In the genomic region with DNA sequence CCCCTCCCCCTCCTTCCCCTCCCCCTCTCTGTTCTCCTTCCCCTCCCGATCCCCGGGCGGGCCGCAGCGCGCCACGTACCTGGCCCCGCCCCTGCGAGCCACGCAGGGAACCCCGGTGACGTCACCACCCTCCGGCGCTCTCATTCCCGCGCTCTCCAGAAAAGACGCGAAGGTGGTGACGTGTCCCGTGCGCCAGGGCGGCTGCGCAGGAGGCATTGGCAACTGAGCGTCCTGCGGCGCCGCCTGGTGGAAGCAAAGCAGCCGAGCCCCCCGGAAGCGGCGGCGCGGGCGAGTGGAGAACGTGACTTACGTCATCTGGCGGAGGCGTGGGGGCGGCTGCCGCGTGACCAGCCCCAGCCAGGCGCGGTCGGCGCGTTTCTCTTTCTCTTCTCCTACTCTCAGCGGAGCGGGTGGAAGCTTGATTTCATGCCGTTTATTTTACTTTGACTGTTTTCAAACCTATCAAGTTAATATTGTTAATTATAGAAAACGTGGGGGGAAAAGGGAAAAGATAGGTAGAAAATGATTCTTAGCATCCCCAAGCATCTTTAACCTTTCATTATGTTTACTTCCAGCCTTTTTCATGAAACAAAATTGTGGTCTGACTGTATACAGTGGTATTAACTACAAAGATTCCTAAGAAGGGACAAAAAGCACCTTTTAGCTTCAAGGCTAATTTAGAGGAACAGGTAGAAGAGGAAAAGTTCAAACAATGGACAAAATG, we compare ENCODE assay signal across 8 cellular contexts. TPM values are rescaled to one million over a fixed set of nuclear protein-coding genes. Genes with fewer than 3 reads are reported as not detected.
A peak's percentile ranks its signal among the peaks of the same experiment; 100 is the strongest.
DNase-seq lines count a peak whose midpoint lies in the region; ATAC-seq and TF ChIP-seq lines count a peak whose summit lies in the region.

No MANE protein-coding gene starts in this region.

- intact Hi-C loops in colonic mucosa (cut with DNase I): loop anchor here (2.0 to 5.0 kb wide), 2 partner anchors 55 to 230 kb away; partner anchors contain the start of gene PCBP1

- peak overlapping the region; percentile 51 for H3K4me3 ChIP-seq in colonic mucosa

- no peaks in the 10 kb centered on the region for H3K36me3 ChIP-seq in colonic mucosa

- no peaks in the 10 kb centered on the region for H3K27me3 ChIP-seq in colonic mucosa

- peak; percentile 98 to 99 for DNase-seq in NCI-H524 (lab: John Stamatoyannopoulos, UW)
- DNase-seq in activated CD4-positive, alpha-beta T cell treated with anti-CD3 and anti-CD28 coated beads for 4 hours: peak; percentile 99 to 100
- DNase-seq in colonic mucosa: peak; percentile 99
- peak; percentile 100 for DNase-seq in left kidney (ENCODE audit: low read depth, low spot score)
- DNase-seq in stimulated activated CD4-positive, alpha-beta T cell treated with anti-CD3 and anti-CD28 coated beads, Interleukin-1b, Interleukin-23, amount 100 ng/mL, for 48 hours: peak; percentile 100

- peak overlapping the region; percentile 95 for H3K27ac ChIP-seq in C4-2B
- peak overlapping the region; percentile 98 for H3K27ac ChIP-seq in colonic mucosa

- peaks cover 6% of the 10 kb centered on the region for H3K4me1 ChIP-seq in colonic mucosa

- TF ChIP-seq CTCF in C4-2B (conservative IDR thresholded peaks at IDR 0.05) (peak; percentile 91), colonic mucosa (IDR thresholded peaks at IDR 0.05) (peak; percentile 84)

- H3K9ac ChIP-seq in colonic mucosa (ENCODE audit: low read depth in 2 of 2, low read length in 2 of 2): peak overlapping the region; percentile 67 to 90

- ATAC-seq in GM19324 (IDR thresholded peaks at IDR 0.05; ENCODE audit: low FRiP score, unreplicated experiment) (peak; percentile 87), HG03460 (IDR thresholded peaks at IDR 0.05; ENCODE audit: unreplicated experiment) (peak; percentile 54)

- no peaks in the 10 kb centered on the region for H3K9me3 ChIP-seq in colonic mucosa

RNA-seq across cellular contexts. Expression of gene C2orf42, which starts 48.1 kb away (rescaled TPM):
- 10 to 100 TPM in 1 of 2 donors, 1 to 10 TPM in 1; 7.1 to 11.4 TPM for total RNA-seq in colonic mucosa

RNA-seq across cellular contexts. Expression of gene PCBP1, which starts 55.5 kb away (rescaled TPM):
- 100 to 1,000 TPM; 348 to 401 TPM for total RNA-seq in colonic mucosa

Comparison
In these comparisons a context has a peak if more than half of its experiments do, and no peak if none do; other contexts are left out.
1. Peak in every context shown above with its lines: DNase-seq, ATAC-seq, H3K4me3 ChIP-seq and H3K27ac ChIP-seq.